22 cellular contexts compared by ENCODE assay signal in the genomic region with DNA sequence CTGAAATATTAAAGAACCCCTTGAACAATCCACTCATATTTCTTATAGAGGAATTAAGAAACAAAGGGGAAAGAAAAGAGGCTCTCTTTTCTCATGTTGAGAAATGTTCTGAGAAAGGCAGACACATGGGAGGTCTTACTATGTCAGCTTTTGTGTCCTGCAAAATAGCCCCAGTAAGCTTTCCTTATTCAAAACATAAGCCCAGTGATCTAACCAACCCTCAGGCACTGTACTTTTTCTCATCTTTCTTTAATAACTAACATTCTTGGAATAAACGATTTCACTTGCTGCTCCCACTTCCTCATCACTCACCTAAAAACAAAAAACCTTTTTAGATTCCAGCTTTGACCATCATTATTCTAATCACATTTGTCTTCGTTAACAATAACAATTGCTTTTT.
"Had no signal": no experiment of that assay in that cellular context is flagged by ENCODE, and none has a peak within 500 bp of the region (broad histone marks: within the 10 kb centered on the region; RNA-seq: fewer than 3 reads in every experiment).

No MANE protein-coding gene starts in this region.

- ATAC-seq: activated CD4-positive, alpha-beta T cell treated with anti-CD3 and anti-CD28 coated beads for 36 hours; body of pancreas; naive thymus-derived CD8-positive, alpha-beta T cell; stimulated activated memory B cell treated with anti-CD40 and anti-IgM and Interleukin-4, amounts not matched to agents 10 μg/mL and 1 μg/mL and 100 μg/mL, for 72 hours; T-helper 17 cell had no signal

- H3K27ac Mint-ChIP-seq: activated CD4-positive, alpha-beta memory T cell treated with anti-CD3 and anti-CD28 coated beads, Interleukin-2, amount 10 ng/mL, durations not matched to agents 7 days and 5 days; activated CD4-positive, alpha-beta T cell treated with anti-CD3 and anti-CD28 coated beads for 36 hours; activated T-cell treated with anti-CD3 and anti-CD28 coated beads, Interleukin-2, amount 50 U/mL, for 24 hours; naive thymus-derived CD8-positive, alpha-beta T cell; stimulated activated memory B cell treated with anti-CD40 and anti-IgM and Interleukin-4, amounts not matched to agents 10 μg/mL and 1 μg/mL and 100 μg/mL, for 72 hours; T-helper 17 cell had no signal

- H3K36me3 Mint-ChIP-seq: naive thymus-derived CD8-positive, alpha-beta T cell; stimulated activated memory B cell treated with anti-CD40 and anti-IgM and Interleukin-4, amounts not matched to agents 10 μg/mL and 1 μg/mL and 100 μg/mL, for 72 hours had no signal

- H3K9me3 Mint-ChIP-seq: activated CD4-positive, alpha-beta memory T cell treated with anti-CD3 and anti-CD28 coated beads, Interleukin-2, amount 10 ng/mL, durations not matched to agents 7 days and 5 days; activated T-cell treated with anti-CD3 and anti-CD28 coated beads, Interleukin-2, amount 50 U/mL, for 24 hours; naive thymus-derived CD8-positive, alpha-beta T cell; stimulated activated memory B cell treated with anti-CD40 and anti-IgM and Interleukin-4, amounts not matched to agents 10 μg/mL and 1 μg/mL and 100 μg/mL, for 72 hours had no signal

- FAIRE-seq: endothelial cell of umbilical vein had no signal

- H3K4me1 ChIP-seq: adrenal gland, body of pancreas, colonic mucosa, vagina had no signal

- H3K27me3 ChIP-seq: adrenal gland, body of pancreas, colonic mucosa, tibial artery, vagina had no signal

- H3K27me3 Mint-ChIP-seq: activated CD4-positive, alpha-beta memory T cell treated with anti-CD3 and anti-CD28 coated beads, Interleukin-2, amount 10 ng/mL, durations not matched to agents 7 days and 5 days; stimulated activated memory B cell treated with anti-CD40 and anti-IgM and Interleukin-4, amounts not matched to agents 10 μg/mL and 1 μg/mL and 100 μg/mL, for 72 hours had no signal

- H3K9me3 ChIP-seq: adrenal gland, body of pancreas, colonic mucosa, neutrophil, tibial artery, vagina had no signal

- DNase-seq: activated CD4-positive, alpha-beta memory T cell treated with anti-CD3 and anti-CD28 coated beads, Interleukin-2, amount 10 ng/mL, durations not matched to agents 7 days and 5 days; activated CD4-positive, alpha-beta T cell treated with anti-CD3 and anti-CD28 coated beads for 36 hours; activated naive CD4-positive, alpha-beta T cell treated with anti-CD3 and anti-CD28 coated beads, Interleukin-2, amount 50 U/mL, for 16 hours; activated T-cell treated with anti-CD3 and anti-CD28 coated beads, Interleukin-2, amount 50 U/mL, for 24 hours; adrenal gland; body of pancreas; caudate nucleus; colonic mucosa; effector CD4-positive, alpha-beta T cell; islet precursor cell; naive thymus-derived CD8-positive, alpha-beta T cell; posterior cingulate gyrus; retina; stimulated activated CD4-positive, alpha-beta T cell treated with anti-CD3 and anti-CD28 coated beads, Interleukin-2, amount 100 ng/mL, for 48 hours; T-helper 17 cell; tibial artery; WERI-Rb-1 had no signal

- H3K36me3 ChIP-seq: adrenal gland, colonic mucosa, neutrophil, tibial artery, vagina, WERI-Rb-1 had no signal

- H3K4me3 Mint-ChIP-seq: activated CD4-positive, alpha-beta memory T cell treated with anti-CD3 and anti-CD28 coated beads, Interleukin-2, amount 10 ng/mL, durations not matched to agents 7 days and 5 days; activated CD4-positive, alpha-beta T cell treated with anti-CD3 and anti-CD28 coated beads for 36 hours; activated T-cell treated with anti-CD3 and anti-CD28 coated beads, Interleukin-2, amount 50 U/mL, for 24 hours; naive thymus-derived CD8-positive, alpha-beta T cell; stimulated activated memory B cell treated with anti-CD40 and anti-IgM and Interleukin-4, amounts not matched to agents 10 μg/mL and 1 μg/mL and 100 μg/mL, for 72 hours; T-helper 17 cell had no signal

- H3K27ac ChIP-seq: adrenal gland, body of pancreas, colonic mucosa, neutrophil, tibial artery, vagina, WERI-Rb-1 had no signal

- H3K4me3 ChIP-seq: adrenal gland, body of pancreas, colonic mucosa, lung, tibial artery, vagina had no signal

- H3K4me1 Mint-ChIP-seq: activated CD4-positive, alpha-beta memory T cell treated with anti-CD3 and anti-CD28 coated beads, Interleukin-2, amount 10 ng/mL, durations not matched to agents 7 days and 5 days; activated CD4-positive, alpha-beta T cell treated with anti-CD3 and anti-CD28 coated beads for 36 hours; naive thymus-derived CD8-positive, alpha-beta T cell; stimulated activated memory B cell treated with anti-CD40 and anti-IgM and Interleukin-4, amounts not matched to agents 10 μg/mL and 1 μg/mL and 100 μg/mL, for 72 hours had no signal
